In the genomic region with DNA sequence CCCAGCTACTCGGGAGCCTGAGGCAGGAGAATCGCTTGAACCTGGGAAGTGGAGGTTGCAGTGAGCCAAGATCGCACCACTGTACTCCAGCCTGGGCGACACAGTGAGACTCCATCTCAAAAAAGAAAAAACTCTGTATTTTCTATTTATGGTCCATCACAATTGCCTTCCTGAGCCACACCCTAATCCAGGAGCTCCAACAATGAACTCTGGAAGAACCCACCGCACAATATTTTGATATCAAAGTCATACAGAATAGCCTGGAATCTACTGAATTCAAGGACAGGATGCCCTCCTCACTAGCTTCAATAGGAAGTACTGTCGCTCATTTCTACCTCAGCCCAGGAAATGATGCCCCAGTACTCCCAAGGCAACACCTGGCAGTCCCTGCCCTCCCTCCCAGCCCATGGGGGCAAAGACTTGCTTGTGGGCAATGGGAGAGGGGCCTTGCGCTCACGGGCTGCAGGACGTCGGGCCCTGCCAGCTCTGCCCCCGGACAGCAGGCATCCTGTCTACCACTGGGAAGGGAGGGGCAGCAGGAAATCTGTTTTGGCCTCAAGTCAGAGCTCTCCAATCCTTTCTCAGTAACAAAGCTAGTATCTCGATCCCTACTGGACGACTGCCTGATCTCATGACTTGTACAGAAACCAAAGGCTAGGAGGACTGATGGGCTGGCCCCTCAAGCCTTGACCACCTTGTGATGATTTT, we compare ENCODE assay signal across 1 cellular context.
TF ChIP-seq lines count a peak whose summit lies in the region.

No MANE protein-coding gene starts in this region.

TF ChIP-seq in HepG2, 621 proteins besides CTCF, POLR2A, EP300 and RAD21:
- TF ChIP-seq SMYD3 (CRISPR knock-in tag; IDR thresholded peaks at IDR 0.05) (no peak), MXD3 (CRISPR knock-in tag; IDR thresholded peaks at IDR 0.05) (no peak), ZNF724P (CRISPR knock-in tag; IDR thresholded peaks at IDR 0.05; ENCODE audit: borderline replicate concordance) (no peak), RNF2 (conservative IDR thresholded peaks at IDR 0.05; ENCODE audit: low read depth) (no peak), PCBP2 (optimal IDR thresholded peaks at IDR 0.05; ENCODE audit: low read depth, low read length, poor library complexity, severe bottlenecking) (no peak), PAF1 (CRISPR knock-in tag; IDR thresholded peaks at IDR 0.05) (no peak), HDAC6 (IDR thresholded peaks at IDR 0.05; ENCODE audit: low read depth, low read length) (no peak), THAP11 (CRISPR knock-in tag; IDR thresholded peaks at IDR 0.05) (no peak), SALL1 (CRISPR knock-in tag; IDR thresholded peaks at IDR 0.05) (no peak)
- TF ChIP-seq, protein P1, sequence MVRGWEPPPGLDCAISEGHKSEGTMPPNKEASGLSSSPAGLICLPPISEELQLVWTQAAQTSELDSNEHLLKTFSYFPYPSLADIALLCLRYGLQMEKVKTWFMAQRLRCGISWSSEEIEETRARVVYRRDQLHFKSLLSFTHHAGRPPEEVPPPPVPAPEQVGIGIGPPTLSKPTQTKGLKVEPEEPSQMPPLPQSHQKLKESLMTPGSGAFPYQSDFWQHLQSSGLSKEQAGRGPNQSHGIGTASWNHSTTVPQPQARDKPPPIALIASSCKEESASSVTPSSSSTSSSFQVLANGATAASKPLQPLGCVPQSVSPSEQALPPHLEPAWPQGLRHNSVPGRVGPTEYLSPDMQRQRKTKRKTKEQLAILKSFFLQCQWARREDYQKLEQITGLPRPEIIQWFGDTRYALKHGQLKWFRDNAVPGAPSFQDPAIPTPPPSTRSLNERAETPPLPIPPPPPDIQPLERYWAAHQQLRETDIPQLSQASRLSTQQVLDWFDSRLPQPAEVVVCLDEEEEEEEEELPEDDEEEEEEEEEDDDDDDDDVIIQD (CRISPR knock-in tag; IDR thresholded peaks at IDR 0.05; ENCODE audit: low read depth) = no peak
- TF ChIP-seq, protein P2, sequence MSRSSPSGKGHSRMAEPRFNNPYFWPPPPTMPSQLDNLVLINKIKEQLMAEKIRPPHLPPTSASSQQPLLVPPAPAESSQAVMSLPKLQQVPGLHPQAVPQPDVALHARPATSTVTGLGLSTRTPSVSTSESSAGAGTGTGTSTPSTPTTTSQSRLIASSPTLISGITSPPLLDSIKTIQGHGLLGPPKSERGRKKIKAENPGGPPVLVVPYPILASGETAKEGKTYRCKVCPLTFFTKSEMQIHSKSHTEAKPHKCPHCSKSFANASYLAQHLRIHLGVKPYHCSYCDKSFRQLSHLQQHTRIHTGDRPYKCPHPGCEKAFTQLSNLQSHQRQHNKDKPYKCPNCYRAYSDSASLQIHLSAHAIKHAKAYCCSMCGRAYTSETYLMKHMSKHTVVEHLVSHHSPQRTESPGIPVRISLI (CRISPR knock-in tag; IDR thresholded peaks at IDR 0.05; ENCODE audit: borderline replicate concordance) = no peak
